Comparison of ENCODE assay signal across 20 cellular contexts in genomic region chr9:134631881-134632280, GRCh38. TPM values are rescaled to one million over a fixed set of nuclear protein-coding genes. Genes with fewer than 3 reads are reported as not detected.
A peak's percentile ranks its signal among the peaks of the same experiment; 100 is the strongest.
DNase-seq lines count a peak whose midpoint lies in the region; ATAC-seq, FAIRE-seq and TF ChIP-seq lines count a peak whose summit lies in the region.
"Had no signal": no experiment of that assay in that cellular context is flagged by ENCODE, and none has a peak within 500 bp of the region (broad histone marks: within the 10 kb centered on the region; RNA-seq: fewer than 3 reads in every experiment).

No MANE protein-coding gene starts in this region.

- no peak overlapping the region for H2BK5ac ChIP-seq in mesendoderm (ENCODE audit: low read length)

- no peak overlapping the region for H4K5ac ChIP-seq in mesendoderm (ENCODE audit: low read length)

- FAIRE-seq in kidney (lab: Jason Lieb, UNC) = no peak
- FAIRE-seq: H54, RCC 7860 had no signal

- H3K36me3 ChIP-seq in heart right ventricle (no peaks in the 10 kb centered on the region), kidney (ENCODE audit: control insufficient read depth in 1 of 2, insufficient read depth in 2 of 2, low read length in 2 of 2) (no peaks in the 10 kb centered on the region), mesendoderm (ENCODE audit: control insufficient read depth, insufficient read depth, low read length) (no peaks in the 10 kb centered on the region)

- intact Hi-C loops in cardiac septum (cut with DNase I) = no loop called here
- intact Hi-C loops in heart right ventricle (cut with DNase I) = no loop called here
- intact Hi-C loops in kidney (cut with DNase I) = no loop called here
- intact Hi-C loops in sciatic nerve (cut with DNase I) = no loop called here

- H3K79me1 ChIP-seq in mesendoderm (ENCODE audit: low read length) = no peaks in the 10 kb centered on the region

- no peak overlapping the region for H3K18ac ChIP-seq in mesendoderm (ENCODE audit: low read length)

- no peak overlapping the region for H3K56ac ChIP-seq in mesendoderm (ENCODE audit: low read length)

- H4K8ac ChIP-seq in mesendoderm (ENCODE audit: low read depth, low read length) = no peak overlapping the region

- H2BK120ac ChIP-seq in mesendoderm (ENCODE audit: low read depth, low read length) = no peak overlapping the region

- H3K27ac ChIP-seq in heart right ventricle (no peak overlapping the region), kidney (ENCODE audit: low read depth in 2 of 2, low read length in 2 of 2) (no peak overlapping the region), mesendoderm (ENCODE audit: low read depth, low read length) (no peak overlapping the region)

- no peaks in the 10 kb centered on the region for H3K4me1 Mint-ChIP-seq in effector memory CD8-positive, alpha-beta T cell (ENCODE audit: low read depth in 2 of 2)
- H3K4me1 Mint-ChIP-seq: CD4-positive, CD25-positive, alpha-beta regulatory T cell had no signal

- no peak for ATAC-seq in heart right ventricle
- ATAC-seq in sciatic nerve = no peak
- ATAC-seq in GM21367 (IDR thresholded peaks at IDR 0.05; ENCODE audit: unreplicated experiment) = no peak
- ATAC-seq in effector memory CD8-positive, alpha-beta T cell (replicated peaks) = no peak

- TF ChIP-seq RAD21 in Ishikawa (IDR thresholded peaks at IDR 0.05; ENCODE audit: low read depth) = no peak

- H3K4ac ChIP-seq in mesendoderm (ENCODE audit: low read depth, low read length) = no peak overlapping the region

- no peaks in the 10 kb centered on the region for H3K79me2 ChIP-seq in mesendoderm (ENCODE audit: control insufficient read depth, insufficient read depth, low read length)

- 91 to 97% methylated on average over 10 of the region's 10 CpGs for WGBS in heart right ventricle, 2 donors
- WGBS in mesendoderm (ENCODE audit: extremely low coverage, insufficient coverage, low lambda C conversion rate) = no CpG with 5 or more reads among the region's 10 CpGs

- no peaks in the 10 kb centered on the region for H3K4me1 ChIP-seq in heart right ventricle
- no peaks in the 10 kb centered on the region for H3K4me1 ChIP-seq in kidney (ENCODE audit: control insufficient read depth in 1 of 2, insufficient read depth in 1 of 2, low read depth in 1 of 2, low read length in 2 of 2)
- peaks cover 3% of the 10 kb centered on the region for H3K4me1 ChIP-seq in mesendoderm (ENCODE audit: control insufficient read depth, low read depth, low read length)
- H3K4me1 ChIP-seq: Caco-2 had no signal

- no peak overlapping the region for H3K4me3 ChIP-seq in heart right ventricle
- no peak overlapping the region for H3K4me3 ChIP-seq in kidney (ENCODE audit: low read length in 2 of 2)
- no peak overlapping the region for H3K4me3 ChIP-seq in mesendoderm (ENCODE audit: low read length)

- peaks cover 0 to 7% (median 0%) of the 10 kb centered on the region in 7 donors for H3K27me3 ChIP-seq in heart right ventricle
- H3K27me3 ChIP-seq in mesendoderm (ENCODE audit: insufficient read depth, low read length, poor library complexity) = no peaks in the 10 kb centered on the region

- DNase-seq in cardiac septum (ENCODE audit: low spot score) (peak; percentile 66), heart right ventricle (no peak), kidney (peak; percentile 17), sciatic nerve (ENCODE audit: low spot score) (peak; percentile 35), mesendoderm (no peak)
- no peak for DNase-seq in effector memory CD8-positive, alpha-beta T cell
- DNase-seq: CD4-positive, CD25-positive, alpha-beta regulatory T cell; EL; NCI-H1417 treated with DMSO at 0.1 percent for 48 hours; NCI-H1930; NCI-H2171; NCI-H446; NCI-H69; Right ventricle myocardium superior had no signal

- TF ChIP-seq EP300 in Ishikawa (IDR thresholded peaks at IDR 0.05; ENCODE audit: borderline replicate concordance) = no peak

- no peak overlapping the region for H3K27ac Mint-ChIP-seq in effector memory CD8-positive, alpha-beta T cell
- H3K27ac Mint-ChIP-seq: CD4-positive, CD25-positive, alpha-beta regulatory T cell had no signal

- no peak overlapping the region for H3K4me2 ChIP-seq in mesendoderm (ENCODE audit: low read length)

- TF ChIP-seq CTCF in heart right ventricle (IDR thresholded peaks at IDR 0.05) (no peak), kidney (IDR thresholded peaks at IDR 0.05; ENCODE audit: borderline replicate concordance, extremely low read depth, insufficient read depth) (no peak)

- no peak overlapping the region for H3K4me3 Mint-ChIP-seq in effector memory CD8-positive, alpha-beta T cell
- H3K4me3 Mint-ChIP-seq: CD4-positive, CD25-positive, alpha-beta regulatory T cell; IgD-negative memory B cell had no signal

- no peak overlapping the region for H3K23ac ChIP-seq in mesendoderm (ENCODE audit: low read length)

- H3K9ac ChIP-seq in kidney (ENCODE audit: low read length in 2 of 2) (no peak overlapping the region), mesendoderm (ENCODE audit: low read length) (no peak overlapping the region)

- H2AK5ac ChIP-seq in mesendoderm (ENCODE audit: low read length) = no peak overlapping the region

- peaks cover 13 to 24% of the 10 kb centered on the region in 2 donors for H3K27me3 Mint-ChIP-seq in effector memory CD8-positive, alpha-beta T cell
- H3K27me3 Mint-ChIP-seq: CD4-positive, CD25-positive, alpha-beta regulatory T cell had no signal

- H3K9me3 ChIP-seq in heart right ventricle (no peaks in the 10 kb centered on the region), kidney (ENCODE audit: control insufficient read depth in 1 of 2, low read length in 2 of 2) (no peaks in the 10 kb centered on the region)
- H3K9me3 ChIP-seq: Caco-2 had no signal

- no peaks in the 10 kb centered on the region for H3K36me3 Mint-ChIP-seq in effector memory CD8-positive, alpha-beta T cell (ENCODE audit: insufficient read depth)
- H3K36me3 Mint-ChIP-seq: CD4-positive, CD25-positive, alpha-beta regulatory T cell; IgD-negative memory B cell had no signal

- H3K9me3 Mint-ChIP-seq in effector memory CD8-positive, alpha-beta T cell = no peaks in the 10 kb centered on the region
- H3K9me3 Mint-ChIP-seq: IgD-negative memory B cell had no signal

- H2BK15ac ChIP-seq in mesendoderm (replicated peaks; ENCODE audit: low read depth) = no peak overlapping the region

TF ChIP-seq in Ishikawa, 13 proteins besides CTCF, POLR2A, EP300 and RAD21:
- TF ChIP-seq CEBPB (IDR thresholded peaks at IDR 0.05) (no peak), YY1 (IDR thresholded peaks at IDR 0.05; ENCODE audit: low read depth) (no peak), USF1 (IDR thresholded peaks at IDR 0.05) (peak; percentile 55; the same call in 1 of the 2 replicates), REST (IDR thresholded peaks at IDR 0.05; ENCODE audit: low read depth) (no peak), NFIC (IDR thresholded peaks at IDR 0.05) (no peak), TCF12 (IDR thresholded peaks at IDR 0.05; ENCODE audit: low read depth) (no peak)
TF ChIP-seq in Ishikawa: peak in this region for 1.

RNA-seq across cellular contexts. Expression of gene COL5A1, which starts 9.7 kb away (rescaled TPM):
- total RNA-seq in cardiac septum = 21.6 TPM
- 10 to 100 TPM in 7 of 10 donors, 1 to 10 TPM in 3; 8.1 to 60.0 (median 12.2) TPM for total RNA-seq in heart right ventricle
- 10 to 100 TPM; 13.8 to 19.7 TPM for polyA plus RNA-seq in heart right ventricle
- 23.8 TPM for total RNA-seq in kidney
- 2.4 TPM for polyA plus RNA-seq in kidney (ENCODE audit: insufficient read depth, low read depth, low replicate concordance)
- total RNA-seq in sciatic nerve = 79.4 TPM
- 23.5 TPM for polyA plus RNA-seq in mesendoderm (2013, experiment 1 of 2)
- polyA plus RNA-seq in mesendoderm (2013, experiment 2 of 2) = 21.5 TPM
- polyA plus RNA-seq: IgD-negative memory B cell had no signal

Comparison
In these comparisons a context has a peak if more than half of its experiments do, and no peak if none do; other contexts are left out.
1. DNase-seq: peak in cardiac septum (single experiment), kidney (single experiment) and sciatic nerve (single experiment); none in heart right ventricle (0 of 2), mesendoderm (single experiment) and effector memory CD8-positive, alpha-beta T cell (0 of 3).